ENCODE assay signal across 26 cellular contexts in the genomic region with DNA sequence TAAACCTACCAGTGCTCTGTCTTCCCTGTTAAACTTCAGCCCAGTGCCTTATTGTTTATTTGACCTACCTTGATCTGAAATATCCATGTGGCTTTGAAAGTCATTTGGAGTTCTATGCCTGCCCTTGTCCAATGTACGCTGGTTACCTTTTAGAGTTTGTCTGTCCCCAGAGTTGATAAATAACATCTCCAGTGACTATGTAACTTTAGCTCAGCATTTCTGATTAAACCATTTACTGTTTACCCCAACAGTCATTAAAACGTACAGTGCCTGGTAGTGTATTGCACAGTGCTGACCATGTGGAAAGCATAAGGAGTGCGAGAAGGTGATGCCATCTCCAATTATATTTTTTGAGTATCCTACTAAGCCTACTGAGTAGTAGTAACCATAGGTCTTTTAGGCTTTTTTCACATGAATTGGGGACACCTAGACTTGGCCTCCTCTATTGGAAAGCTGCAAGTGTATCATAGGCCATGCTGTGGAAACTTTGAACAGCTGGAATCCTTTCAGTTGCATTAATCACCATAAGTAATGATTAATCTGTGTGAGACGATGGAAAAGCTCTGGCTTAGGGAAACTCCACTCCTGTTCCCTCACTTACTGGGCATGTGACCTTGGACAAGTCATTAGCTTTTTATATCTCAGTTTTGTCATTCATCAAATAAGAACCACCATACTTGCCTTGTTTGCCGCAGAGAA.
"Had no signal": no experiment of that assay in that cellular context is flagged by ENCODE, and none has a peak within 500 bp of the region (broad histone marks: within the 10 kb centered on the region; RNA-seq: fewer than 3 reads in every experiment).

No MANE protein-coding gene starts in this region.

- H3K4me3 ChIP-seq: esophagus muscularis mucosa, gastroesophageal sphincter, left ventricle myocardium inferior, psoas muscle, smooth muscle cell, testis, uterus had no signal

- DNase-seq: activated CD4-positive, alpha-beta T cell treated with anti-CD3 and anti-CD28 coated beads, Interleukin-2, amount 10 ng/mL, durations not matched to agents 7 days and 5 days; activated CD4-positive, CD25-positive, alpha-beta regulatory T cell treated with anti-CD3 and anti-CD28 coated beads, Interleukin-2, amount 50 U/mL, for 72 hours; activated CD8-positive, alpha-beta memory T cell treated with anti-CD3 and anti-CD28 coated beads, Interleukin-2, amount 10 ng/mL, durations not matched to agents 7 days and 5 days; activated CD8-positive, alpha-beta T cell treated with anti-CD3 and anti-CD28 coated beads for 36 hours; activated gamma-delta T cell treated with Interleukin-2 at 50 U/mL for 16 hours; aorta; brain microvascular endothelial cell; effector memory CD4-positive, alpha-beta T cell; head of caudate nucleus; hypothalamus; left ventricle myocardium inferior; mammary epithelial cell; midbrain; natural killer cell; psoas muscle; stimulated activated CD4-positive, alpha-beta T cell treated with anti-CD3 and anti-CD28 coated beads, Interleukin-15, amount 100 ng/mL, for 24 hours; stimulated activated naive B cell treated with anti-CD40 and anti-IgM and Interleukin-4, amounts not matched to agents 10 μg/mL and 1 μg/mL and 100 μg/mL, for 72 hours; T-cell; testis; trophoblast cell; uterus; WERI-Rb-1 had no signal

- ATAC-seq: activated CD8-positive, alpha-beta memory T cell treated with anti-CD3 and anti-CD28 coated beads, Interleukin-2, amount 10 ng/mL, durations not matched to agents 7 days and 5 days; activated CD8-positive, alpha-beta T cell treated with anti-CD3 and anti-CD28 coated beads for 36 hours; gastroesophageal sphincter; natural killer cell; psoas muscle; sciatic nerve; stimulated activated naive B cell treated with anti-CD40 and anti-IgM and Interleukin-4, amounts not matched to agents 10 μg/mL and 1 μg/mL and 100 μg/mL, for 72 hours; T-cell had no signal
